Comparison of ENCODE assay signal across 1 cellular context in the genomic region with DNA sequence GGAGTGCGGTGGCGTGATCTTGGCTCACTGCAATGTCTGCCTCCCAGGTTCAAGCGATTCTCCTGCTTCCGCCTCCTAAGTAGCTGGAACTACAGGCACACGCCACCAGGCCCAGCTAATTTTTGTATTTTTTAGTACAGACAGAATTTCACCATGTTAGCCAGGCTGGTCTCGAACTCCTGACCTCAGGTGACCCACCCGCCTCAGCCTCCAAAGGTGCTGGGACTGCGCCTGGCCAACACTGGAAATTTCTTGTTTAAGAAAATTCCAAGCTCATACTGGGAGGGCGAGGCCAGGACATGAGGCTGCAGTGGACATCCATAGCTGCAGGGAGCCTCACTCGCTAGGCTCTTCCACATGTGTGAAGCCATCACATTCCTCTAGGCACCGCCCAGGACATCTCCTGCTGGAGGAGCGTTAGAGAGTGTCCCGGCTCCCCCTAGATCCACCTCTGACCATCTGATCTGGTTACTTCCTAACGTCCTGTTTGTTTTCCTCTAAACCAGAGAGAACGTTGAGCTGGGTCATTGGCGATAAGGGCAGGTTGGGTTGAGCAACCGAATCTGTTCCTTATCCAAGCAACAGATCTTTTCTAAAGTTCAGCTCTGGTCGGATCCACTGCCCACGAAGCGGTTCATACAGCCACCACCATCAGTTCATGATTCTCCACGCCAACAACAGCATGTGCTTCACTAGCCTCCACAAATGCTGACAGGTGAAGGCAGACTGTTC.
TF ChIP-seq lines count a peak whose summit lies in the region.

No MANE protein-coding gene starts in this region.

TF ChIP-seq in K562, 482 proteins besides CTCF, POLR2A, EP300 and RAD21 (continued from another document and continues in another):
- peak; percentile 68 for TF ChIP-seq MGA (IDR thresholded peaks at IDR 0.05)
- TF ChIP-seq MCM3 (IDR thresholded peaks at IDR 0.05): no peak
- no peak for TF ChIP-seq TAF15 (IDR thresholded peaks at IDR 0.05; ENCODE audit: low read depth, low read length)
- no peak for TF ChIP-seq BRF1 (IDR thresholded peaks at IDR 0.05; ENCODE audit: borderline replicate concordance, extremely low read depth, insufficient read length)
- peak; percentile 51 for TF ChIP-seq ATF7 (IDR thresholded peaks at IDR 0.05)
- no peak for TF ChIP-seq USF2 (CRISPR knock-in tag; IDR thresholded peaks at IDR 0.05)
- TF ChIP-seq PML (IDR thresholded peaks at IDR 0.05; ENCODE audit: low read length): peak; percentile 65; the same call in 1 of the 2 replicates
- no peak for TF ChIP-seq IRF2 (CRISPR knock-in tag; IDR thresholded peaks at IDR 0.05)
- TF ChIP-seq ZNF408 (CRISPR knock-in tag; IDR thresholded peaks at IDR 0.05; ENCODE audit: low read depth): no peak
- TF ChIP-seq ZNF311 (CRISPR knock-in tag; IDR thresholded peaks at IDR 0.05): no peak
- no peak for TF ChIP-seq ZBED1 (IDR thresholded peaks at IDR 0.05)
- no peak for TF ChIP-seq ZBTB49 (CRISPR knock-in tag; IDR thresholded peaks at IDR 0.05; ENCODE audit: borderline replicate concordance)
- TF ChIP-seq EHMT2 (IDR thresholded peaks at IDR 0.05): peak; percentile 71
- peak; percentile 58 for TF ChIP-seq THRA (IDR thresholded peaks at IDR 0.05)
- no peak for TF ChIP-seq XRCC4 (IDR thresholded peaks at IDR 0.05; ENCODE audit: extremely low read depth, insufficient read depth, insufficient read length)
- TF ChIP-seq RBM34 (IDR thresholded peaks at IDR 0.05; ENCODE audit: borderline replicate concordance, insufficient read depth, low read length): no peak
- TF ChIP-seq ZNF174 (CRISPR knock-in tag; IDR thresholded peaks at IDR 0.05): no peak
- TF ChIP-seq OTX1 (CRISPR knock-in tag; IDR thresholded peaks at IDR 0.05): no peak
- no peak for TF ChIP-seq PATZ1 (CRISPR knock-in tag; IDR thresholded peaks at IDR 0.05; ENCODE audit: borderline replicate concordance)
- TF ChIP-seq TARDBP (IDR thresholded peaks at IDR 0.05): no peak
- 0 out of 2 replicates have a peak, but pooled peaks have one; percentile 23 for TF ChIP-seq RB1 (IDR thresholded peaks at IDR 0.05; ENCODE audit: low read depth)
- peak; percentile 16; the same call in 1 of the 2 replicates for TF ChIP-seq KLF1 (tag; IDR thresholded peaks at IDR 0.05)
- TF ChIP-seq, protein P1, sequence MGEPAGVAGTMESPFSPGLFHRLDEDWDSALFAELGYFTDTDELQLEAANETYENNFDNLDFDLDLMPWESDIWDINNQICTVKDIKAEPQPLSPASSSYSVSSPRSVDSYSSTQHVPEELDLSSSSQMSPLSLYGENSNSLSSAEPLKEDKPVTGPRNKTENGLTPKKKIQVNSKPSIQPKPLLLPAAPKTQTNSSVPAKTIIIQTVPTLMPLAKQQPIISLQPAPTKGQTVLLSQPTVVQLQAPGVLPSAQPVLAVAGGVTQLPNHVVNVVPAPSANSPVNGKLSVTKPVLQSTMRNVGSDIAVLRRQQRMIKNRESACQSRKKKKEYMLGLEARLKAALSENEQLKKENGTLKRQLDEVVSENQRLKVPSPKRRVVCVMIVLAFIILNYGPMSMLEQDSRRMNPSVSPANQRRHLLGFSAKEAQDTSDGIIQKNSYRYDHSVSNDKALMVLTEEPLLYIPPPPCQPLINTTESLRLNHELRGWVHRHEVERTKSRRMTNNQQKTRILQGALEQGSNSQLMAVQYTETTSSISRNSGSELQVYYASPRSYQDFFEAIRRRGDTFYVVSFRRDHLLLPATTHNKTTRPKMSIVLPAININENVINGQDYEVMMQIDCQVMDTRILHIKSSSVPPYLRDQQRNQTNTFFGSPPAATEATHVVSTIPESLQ (CRISPR knock-in tag; IDR thresholded peaks at IDR 0.05): no peak; the same call in 1 of the 2 replicates
- no peak for TF ChIP-seq RUNX1 (IDR thresholded peaks at IDR 0.05; ENCODE audit: low read depth)
- TF ChIP-seq RFX1 (IDR thresholded peaks at IDR 0.05): no peak
- no peak for TF ChIP-seq ZC3H8 (IDR thresholded peaks at IDR 0.05)
- TF ChIP-seq, protein P2, sequence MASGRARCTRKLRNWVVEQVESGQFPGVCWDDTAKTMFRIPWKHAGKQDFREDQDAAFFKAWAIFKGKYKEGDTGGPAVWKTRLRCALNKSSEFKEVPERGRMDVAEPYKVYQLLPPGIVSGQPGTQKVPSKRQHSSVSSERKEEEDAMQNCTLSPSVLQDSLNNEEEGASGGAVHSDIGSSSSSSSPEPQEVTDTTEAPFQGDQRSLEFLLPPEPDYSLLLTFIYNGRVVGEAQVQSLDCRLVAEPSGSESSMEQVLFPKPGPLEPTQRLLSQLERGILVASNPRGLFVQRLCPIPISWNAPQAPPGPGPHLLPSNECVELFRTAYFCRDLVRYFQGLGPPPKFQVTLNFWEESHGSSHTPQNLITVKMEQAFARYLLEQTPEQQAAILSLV (tag; IDR thresholded peaks at IDR 0.05): peak; percentile 86
- TF ChIP-seq, protein P3, sequence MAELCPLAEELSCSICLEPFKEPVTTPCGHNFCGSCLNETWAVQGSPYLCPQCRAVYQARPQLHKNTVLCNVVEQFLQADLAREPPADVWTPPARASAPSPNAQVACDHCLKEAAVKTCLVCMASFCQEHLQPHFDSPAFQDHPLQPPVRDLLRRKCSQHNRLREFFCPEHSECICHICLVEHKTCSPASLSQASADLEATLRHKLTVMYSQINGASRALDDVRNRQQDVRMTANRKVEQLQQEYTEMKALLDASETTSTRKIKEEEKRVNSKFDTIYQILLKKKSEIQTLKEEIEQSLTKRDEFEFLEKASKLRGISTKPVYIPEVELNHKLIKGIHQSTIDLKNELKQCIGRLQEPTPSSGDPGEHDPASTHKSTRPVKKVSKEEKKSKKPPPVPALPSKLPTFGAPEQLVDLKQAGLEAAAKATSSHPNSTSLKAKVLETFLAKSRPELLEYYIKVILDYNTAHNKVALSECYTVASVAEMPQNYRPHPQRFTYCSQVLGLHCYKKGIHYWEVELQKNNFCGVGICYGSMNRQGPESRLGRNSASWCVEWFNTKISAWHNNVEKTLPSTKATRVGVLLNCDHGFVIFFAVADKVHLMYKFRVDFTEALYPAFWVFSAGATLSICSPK (IDR thresholded peaks at IDR 0.05; ENCODE audit: borderline replicate concordance): no peak
